In the genomic region with DNA sequence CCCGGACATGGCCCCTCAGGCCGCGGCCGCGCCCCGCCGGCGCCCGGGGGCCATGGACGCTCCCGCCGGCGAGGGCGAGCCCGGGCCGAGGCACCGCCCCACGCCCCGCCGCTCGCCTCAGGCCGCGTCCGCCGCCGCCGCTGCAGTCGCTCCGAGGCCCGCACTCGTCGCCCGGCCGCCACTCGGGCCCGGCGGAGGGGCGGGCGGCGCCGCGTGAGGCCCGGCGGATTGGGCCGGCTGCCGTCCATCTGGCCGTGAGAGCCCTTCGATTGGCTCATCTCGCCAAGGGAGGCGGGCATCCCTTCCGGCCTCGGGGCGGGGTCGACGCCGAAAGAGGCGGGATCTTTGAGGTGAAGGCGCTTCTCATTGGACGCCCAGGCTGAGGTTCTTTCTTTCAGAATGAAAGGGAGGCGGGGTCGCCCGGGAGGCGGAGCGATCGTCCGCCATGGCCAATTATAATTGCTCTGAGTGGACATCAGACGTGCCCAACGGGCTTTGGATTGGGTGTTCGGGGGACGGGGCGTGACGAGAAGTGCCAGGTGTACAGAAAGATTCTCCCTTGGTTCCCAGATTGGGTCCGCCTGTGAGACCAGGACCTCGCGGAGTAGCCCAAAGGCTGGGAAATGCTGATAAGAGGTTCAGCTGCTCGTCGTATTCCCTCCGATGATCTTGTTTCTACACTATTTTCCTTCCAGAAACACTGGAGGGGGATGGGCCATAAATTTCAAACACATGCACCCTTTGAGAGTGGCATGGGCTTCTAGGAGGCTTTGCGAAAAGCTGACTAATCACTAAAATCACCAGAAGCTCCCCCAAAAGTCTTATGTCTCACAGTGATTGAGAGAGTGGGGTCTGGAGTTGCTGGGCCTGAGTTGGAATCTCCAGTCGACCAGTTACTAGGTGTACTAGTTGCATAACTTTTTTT, we compare ENCODE assay signal across 1 cellular context.
A peak's percentile ranks its signal among the peaks of the same experiment; 100 is the strongest.
TF ChIP-seq lines count a peak whose summit lies in the region.

A gene with protein sequence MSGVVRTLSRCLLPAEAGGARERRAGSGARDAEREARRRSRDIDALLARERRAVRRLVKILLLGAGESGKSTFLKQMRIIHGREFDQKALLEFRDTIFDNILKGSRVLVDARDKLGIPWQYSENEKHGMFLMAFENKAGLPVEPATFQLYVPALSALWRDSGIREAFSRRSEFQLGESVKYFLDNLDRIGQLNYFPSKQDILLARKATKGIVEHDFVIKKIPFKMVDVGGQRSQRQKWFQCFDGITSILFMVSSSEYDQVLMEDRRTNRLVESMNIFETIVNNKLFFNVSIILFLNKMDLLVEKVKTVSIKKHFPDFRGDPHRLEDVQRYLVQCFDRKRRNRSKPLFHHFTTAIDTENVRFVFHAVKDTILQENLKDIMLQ (minus strand): TSS at position 156 of the 925 bp plus-strand sequence. CDS start 147 bp downstream, at position 9.

TF ChIP-seq in GM12878, 131 proteins besides CTCF, POLR2A, EP300 and RAD21 (continued from another document and continues in another):
- TF ChIP-seq, protein P1, sequence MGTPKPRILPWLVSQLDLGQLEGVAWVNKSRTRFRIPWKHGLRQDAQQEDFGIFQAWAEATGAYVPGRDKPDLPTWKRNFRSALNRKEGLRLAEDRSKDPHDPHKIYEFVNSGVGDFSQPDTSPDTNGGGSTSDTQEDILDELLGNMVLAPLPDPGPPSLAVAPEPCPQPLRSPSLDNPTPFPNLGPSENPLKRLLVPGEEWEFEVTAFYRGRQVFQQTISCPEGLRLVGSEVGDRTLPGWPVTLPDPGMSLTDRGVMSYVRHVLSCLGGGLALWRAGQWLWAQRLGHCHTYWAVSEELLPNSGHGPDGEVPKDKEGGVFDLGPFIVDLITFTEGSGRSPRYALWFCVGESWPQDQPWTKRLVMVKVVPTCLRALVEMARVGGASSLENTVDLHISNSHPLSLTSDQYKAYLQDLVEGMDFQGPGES (IDR thresholded peaks at IDR 0.05) = peak; percentile 92
- TF ChIP-seq POLR2AphosphoS5 (IDR thresholded peaks at IDR 0.05; ENCODE audit: low read length) (peak; percentile 63; the same call in 1 of the 2 replicates), BCL11A (IDR thresholded peaks at IDR 0.05; ENCODE audit: low read depth, low read length) (no peak), YY1 (IDR thresholded peaks at IDR 0.05; ENCODE audit: low read depth, low read length) (0 out of 2 replicates have a peak, but pooled peaks have one; percentile 7), IKZF1 (conservative IDR thresholded peaks at IDR 0.05) (0 out of 2 replicates have a peak, but pooled peaks have one; percentile 1), FOXK2 (IDR thresholded peaks at IDR 0.05) (no peak), POLR2AphosphoS2 (IDR thresholded peaks at IDR 0.05; ENCODE audit: low read depth, low read length) (0 out of 2 replicates have a peak, but pooled peaks have one; percentile 8), SP1 (IDR thresholded peaks at IDR 0.05; ENCODE audit: low read depth, low read length) (peak; percentile 93), WRNIP1 (IDR thresholded peaks at IDR 0.05; ENCODE audit: borderline replicate concordance, low read depth, low read length) (no peak), CHD2 (IDR thresholded peaks at IDR 0.05; ENCODE audit: borderline replicate concordance, low read depth, low read length) (peak; percentile 91), GABPA (IDR thresholded peaks at IDR 0.05; ENCODE audit: low read depth) (0 out of 2 replicates have a peak, but pooled peaks have one; percentile 20), BRCA1 (IDR thresholded peaks at IDR 0.05; ENCODE audit: low read depth, low read length) (no peak), NR2C2 (IDR thresholded peaks at IDR 0.05; ENCODE audit: borderline replicate concordance, control insufficient read depth, insufficient read length, low read depth) (no peak), ATF7 (IDR thresholded peaks at IDR 0.05; ENCODE audit: low read depth) (peak; percentile 32; the same call in 1 of the 2 replicates), RAD51 (IDR thresholded peaks at IDR 0.05) (no peak), NR2C1 (IDR thresholded peaks at IDR 0.05) (no peak), YBX1 (IDR thresholded peaks at IDR 0.05) (no peak), JUNB (IDR thresholded peaks at IDR 0.05) (no peak), TCF12 (IDR thresholded peaks at IDR 0.05; ENCODE audit: low read depth, low read length) (no peak), BMI1 (IDR thresholded peaks at IDR 0.05; ENCODE audit: borderline replicate concordance) (no peak), CREM (IDR thresholded peaks at IDR 0.05; ENCODE audit: low read depth) (peak; percentile 52)
- TF ChIP-seq, protein P2, sequence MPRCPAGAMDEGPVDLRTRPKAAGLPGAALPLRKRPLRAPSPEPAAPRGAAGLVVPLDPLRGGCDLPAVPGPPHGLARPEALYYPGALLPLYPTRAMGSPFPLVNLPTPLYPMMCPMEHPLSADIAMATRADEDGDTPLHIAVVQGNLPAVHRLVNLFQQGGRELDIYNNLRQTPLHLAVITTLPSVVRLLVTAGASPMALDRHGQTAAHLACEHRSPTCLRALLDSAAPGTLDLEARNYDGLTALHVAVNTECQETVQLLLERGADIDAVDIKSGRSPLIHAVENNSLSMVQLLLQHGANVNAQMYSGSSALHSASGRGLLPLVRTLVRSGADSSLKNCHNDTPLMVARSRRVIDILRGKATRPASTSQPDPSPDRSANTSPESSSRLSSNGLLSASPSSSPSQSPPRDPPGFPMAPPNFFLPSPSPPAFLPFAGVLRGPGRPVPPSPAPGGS (IDR thresholded peaks at IDR 0.05; ENCODE audit: borderline replicate concordance, insufficient read depth, low read depth, low read length, poor library complexity, severe bottlenecking) = no peak
- TF ChIP-seq, protein P3, sequence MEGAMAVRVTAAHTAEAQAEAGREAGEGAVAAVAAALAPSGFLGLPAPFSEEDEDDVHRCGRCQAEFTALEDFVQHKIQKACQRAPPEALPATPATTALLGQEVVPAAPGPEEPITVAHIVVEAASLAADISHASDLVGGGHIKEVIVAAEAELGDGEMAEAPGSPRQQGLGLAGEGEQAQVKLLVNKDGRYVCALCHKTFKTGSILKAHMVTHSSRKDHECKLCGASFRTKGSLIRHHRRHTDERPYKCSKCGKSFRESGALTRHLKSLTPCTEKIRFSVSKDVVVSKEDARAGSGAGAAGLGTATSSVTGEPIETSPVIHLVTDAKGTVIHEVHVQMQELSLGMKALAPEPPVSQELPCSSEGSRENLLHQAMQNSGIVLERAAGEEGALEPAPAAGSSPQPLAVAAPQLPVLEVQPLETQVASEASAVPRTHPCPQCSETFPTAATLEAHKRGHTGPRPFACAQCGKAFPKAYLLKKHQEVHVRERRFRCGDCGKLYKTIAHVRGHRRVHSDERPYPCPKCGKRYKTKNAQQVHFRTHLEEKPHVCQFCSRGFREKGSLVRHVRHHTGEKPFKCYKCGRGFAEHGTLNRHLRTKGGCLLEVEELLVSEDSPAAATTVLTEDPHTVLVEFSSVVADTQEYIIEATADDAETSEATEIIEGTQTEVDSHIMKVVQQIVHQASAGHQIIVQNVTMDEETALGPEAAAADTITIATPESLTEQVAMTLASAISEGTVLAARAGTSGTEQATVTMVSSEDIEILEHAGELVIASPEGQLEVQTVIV (IDR thresholded peaks at IDR 0.05; ENCODE audit: borderline replicate concordance, partially characterized antibody) = peak; percentile 50
- TF ChIP-seq, protein P4, sequence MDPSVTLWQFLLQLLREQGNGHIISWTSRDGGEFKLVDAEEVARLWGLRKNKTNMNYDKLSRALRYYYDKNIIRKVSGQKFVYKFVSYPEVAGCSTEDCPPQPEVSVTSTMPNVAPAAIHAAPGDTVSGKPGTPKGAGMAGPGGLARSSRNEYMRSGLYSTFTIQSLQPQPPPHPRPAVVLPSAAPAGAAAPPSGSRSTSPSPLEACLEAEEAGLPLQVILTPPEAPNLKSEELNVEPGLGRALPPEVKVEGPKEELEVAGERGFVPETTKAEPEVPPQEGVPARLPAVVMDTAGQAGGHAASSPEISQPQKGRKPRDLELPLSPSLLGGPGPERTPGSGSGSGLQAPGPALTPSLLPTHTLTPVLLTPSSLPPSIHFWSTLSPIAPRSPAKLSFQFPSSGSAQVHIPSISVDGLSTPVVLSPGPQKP (IDR thresholded peaks at IDR 0.05; ENCODE audit: low read depth, low read length) = peak; percentile 31; the same call in 1 of the 2 replicates
- TF ChIP-seq, protein P5, sequence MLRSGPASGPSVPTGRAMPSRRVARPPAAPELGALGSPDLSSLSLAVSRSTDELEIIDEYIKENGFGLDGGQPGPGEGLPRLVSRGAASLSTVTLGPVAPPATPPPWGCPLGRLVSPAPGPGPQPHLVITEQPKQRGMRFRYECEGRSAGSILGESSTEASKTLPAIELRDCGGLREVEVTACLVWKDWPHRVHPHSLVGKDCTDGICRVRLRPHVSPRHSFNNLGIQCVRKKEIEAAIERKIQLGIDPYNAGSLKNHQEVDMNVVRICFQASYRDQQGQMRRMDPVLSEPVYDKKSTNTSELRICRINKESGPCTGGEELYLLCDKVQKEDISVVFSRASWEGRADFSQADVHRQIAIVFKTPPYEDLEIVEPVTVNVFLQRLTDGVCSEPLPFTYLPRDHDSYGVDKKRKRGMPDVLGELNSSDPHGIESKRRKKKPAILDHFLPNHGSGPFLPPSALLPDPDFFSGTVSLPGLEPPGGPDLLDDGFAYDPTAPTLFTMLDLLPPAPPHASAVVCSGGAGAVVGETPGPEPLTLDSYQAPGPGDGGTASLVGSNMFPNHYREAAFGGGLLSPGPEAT (IDR thresholded peaks at IDR 0.05; ENCODE audit: low read depth) = 0 out of 2 replicates have a peak, but pooled peaks have one; percentile 26
- TF ChIP-seq, protein P6, sequence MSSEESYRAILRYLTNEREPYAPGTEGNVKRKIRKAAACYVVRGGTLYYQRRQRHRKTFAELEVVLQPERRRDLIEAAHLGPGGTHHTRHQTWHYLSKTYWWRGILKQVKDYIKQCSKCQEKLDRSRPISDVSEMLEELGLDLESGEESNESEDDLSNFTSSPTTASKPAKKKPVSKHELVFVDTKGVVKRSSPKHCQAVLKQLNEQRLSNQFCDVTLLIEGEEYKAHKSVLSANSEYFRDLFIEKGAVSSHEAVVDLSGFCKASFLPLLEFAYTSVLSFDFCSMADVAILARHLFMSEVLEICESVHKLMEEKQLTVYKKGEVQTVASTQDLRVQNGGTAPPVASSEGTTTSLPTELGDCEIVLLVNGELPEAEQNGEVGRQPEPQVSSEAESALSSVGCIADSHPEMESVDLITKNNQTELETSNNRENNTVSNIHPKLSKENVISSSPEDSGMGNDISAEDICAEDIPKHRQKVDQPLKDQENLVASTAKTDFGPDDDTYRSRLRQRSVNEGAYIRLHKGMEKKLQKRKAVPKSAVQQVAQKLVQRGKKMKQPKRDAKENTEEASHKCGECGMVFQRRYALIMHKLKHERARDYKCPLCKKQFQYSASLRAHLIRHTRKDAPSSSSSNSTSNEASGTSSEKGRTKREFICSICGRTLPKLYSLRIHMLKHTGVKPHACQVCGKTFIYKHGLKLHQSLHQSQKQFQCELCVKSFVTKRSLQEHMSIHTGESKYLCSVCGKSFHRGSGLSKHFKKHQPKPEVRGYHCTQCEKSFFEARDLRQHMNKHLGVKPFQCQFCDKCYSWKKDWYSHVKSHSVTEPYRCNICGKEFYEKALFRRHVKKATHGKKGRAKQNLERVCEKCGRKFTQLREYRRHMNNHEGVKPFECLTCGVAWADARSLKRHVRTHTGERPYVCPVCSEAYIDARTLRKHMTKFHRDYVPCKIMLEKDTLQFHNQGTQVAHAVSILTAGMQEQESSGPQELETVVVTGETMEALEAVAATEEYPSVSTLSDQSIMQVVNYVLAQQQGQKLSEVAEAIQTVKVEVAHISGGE (CRISPR knock-in tag; IDR thresholded peaks at IDR 0.05) = no peak
- TF ChIP-seq, protein P7, sequence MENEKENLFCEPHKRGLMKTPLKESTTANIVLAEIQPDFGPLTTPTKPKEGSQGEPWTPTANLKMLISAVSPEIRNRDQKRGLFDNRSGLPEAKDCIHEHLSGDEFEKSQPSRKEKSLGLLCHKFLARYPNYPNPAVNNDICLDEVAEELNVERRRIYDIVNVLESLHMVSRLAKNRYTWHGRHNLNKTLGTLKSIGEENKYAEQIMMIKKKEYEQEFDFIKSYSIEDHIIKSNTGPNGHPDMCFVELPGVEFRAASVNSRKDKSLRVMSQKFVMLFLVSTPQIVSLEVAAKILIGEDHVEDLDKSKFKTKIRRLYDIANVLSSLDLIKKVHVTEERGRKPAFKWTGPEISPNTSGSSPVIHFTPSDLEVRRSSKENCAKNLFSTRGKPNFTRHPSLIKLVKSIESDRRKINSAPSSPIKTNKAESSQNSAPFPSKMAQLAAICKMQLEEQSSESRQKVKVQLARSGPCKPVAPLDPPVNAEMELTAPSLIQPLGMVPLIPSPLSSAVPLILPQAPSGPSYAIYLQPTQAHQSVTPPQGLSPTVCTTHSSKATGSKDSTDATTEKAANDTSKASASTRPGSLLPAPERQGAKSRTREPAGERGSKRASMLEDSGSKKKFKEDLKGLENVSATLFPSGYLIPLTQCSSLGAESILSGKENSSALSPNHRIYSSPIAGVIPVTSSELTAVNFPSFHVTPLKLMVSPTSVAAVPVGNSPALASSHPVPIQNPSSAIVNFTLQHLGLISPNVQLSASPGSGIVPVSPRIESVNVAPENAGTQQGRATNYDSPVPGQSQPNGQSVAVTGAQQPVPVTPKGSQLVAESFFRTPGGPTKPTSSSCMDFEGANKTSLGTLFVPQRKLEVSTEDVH (IDR thresholded peaks at IDR 0.05; ENCODE audit: low read depth, partially characterized antibody) = no peak
- TF ChIP-seq, protein P8, sequence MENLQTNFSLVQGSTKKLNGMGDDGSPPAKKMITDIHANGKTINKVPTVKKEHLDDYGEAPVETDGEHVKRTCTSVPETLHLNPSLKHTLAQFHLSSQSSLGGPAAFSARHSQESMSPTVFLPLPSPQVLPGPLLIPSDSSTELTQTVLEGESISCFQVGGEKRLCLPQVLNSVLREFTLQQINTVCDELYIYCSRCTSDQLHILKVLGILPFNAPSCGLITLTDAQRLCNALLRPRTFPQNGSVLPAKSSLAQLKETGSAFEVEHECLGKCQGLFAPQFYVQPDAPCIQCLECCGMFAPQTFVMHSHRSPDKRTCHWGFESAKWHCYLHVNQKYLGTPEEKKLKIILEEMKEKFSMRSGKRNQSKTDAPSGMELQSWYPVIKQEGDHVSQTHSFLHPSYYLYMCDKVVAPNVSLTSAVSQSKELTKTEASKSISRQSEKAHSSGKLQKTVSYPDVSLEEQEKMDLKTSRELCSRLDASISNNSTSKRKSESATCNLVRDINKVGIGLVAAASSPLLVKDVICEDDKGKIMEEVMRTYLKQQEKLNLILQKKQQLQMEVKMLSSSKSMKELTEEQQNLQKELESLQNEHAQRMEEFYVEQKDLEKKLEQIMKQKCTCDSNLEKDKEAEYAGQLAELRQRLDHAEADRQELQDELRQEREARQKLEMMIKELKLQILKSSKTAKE (IDR thresholded peaks at IDR 0.05; ENCODE audit: low read depth, poor library complexity, severe bottlenecking) = no peak
- TF ChIP-seq, protein P9, sequence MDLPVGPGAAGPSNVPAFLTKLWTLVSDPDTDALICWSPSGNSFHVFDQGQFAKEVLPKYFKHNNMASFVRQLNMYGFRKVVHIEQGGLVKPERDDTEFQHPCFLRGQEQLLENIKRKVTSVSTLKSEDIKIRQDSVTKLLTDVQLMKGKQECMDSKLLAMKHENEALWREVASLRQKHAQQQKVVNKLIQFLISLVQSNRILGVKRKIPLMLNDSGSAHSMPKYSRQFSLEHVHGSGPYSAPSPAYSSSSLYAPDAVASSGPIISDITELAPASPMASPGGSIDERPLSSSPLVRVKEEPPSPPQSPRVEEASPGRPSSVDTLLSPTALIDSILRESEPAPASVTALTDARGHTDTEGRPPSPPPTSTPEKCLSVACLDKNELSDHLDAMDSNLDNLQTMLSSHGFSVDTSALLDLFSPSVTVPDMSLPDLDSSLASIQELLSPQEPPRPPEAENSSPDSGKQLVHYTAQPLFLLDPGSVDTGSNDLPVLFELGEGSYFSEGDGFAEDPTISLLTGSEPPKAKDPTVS (IDR thresholded peaks at IDR 0.05; ENCODE audit: low read depth, low read length) = no peak
